In the genomic region with DNA sequence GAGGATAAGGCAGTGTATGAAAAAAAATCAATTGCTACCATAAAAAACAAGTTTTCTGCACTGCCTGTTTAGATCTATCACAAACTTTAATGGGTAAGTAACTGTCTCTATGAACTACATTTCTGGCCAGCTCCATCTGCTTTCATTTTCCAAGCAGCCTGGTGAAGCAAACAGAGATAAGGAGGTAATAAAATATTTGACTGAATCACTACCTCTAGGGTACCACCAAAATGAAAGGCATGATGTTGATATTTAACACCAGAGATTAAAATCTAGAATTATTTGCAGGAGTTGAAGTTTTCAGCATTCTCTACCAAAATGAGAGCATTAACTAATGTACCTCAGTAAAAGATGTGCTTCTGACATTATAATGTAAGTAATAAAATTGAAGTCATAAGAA, we compare ENCODE assay signal across 1 cellular context.
TF ChIP-seq lines count a peak whose summit lies in the region.

No MANE protein-coding gene starts in this region.

TF ChIP-seq in SK-N-SH, 30 proteins besides CTCF, POLR2A, EP300 and RAD21 (continued from another document):
- TF ChIP-seq, protein P1, sequence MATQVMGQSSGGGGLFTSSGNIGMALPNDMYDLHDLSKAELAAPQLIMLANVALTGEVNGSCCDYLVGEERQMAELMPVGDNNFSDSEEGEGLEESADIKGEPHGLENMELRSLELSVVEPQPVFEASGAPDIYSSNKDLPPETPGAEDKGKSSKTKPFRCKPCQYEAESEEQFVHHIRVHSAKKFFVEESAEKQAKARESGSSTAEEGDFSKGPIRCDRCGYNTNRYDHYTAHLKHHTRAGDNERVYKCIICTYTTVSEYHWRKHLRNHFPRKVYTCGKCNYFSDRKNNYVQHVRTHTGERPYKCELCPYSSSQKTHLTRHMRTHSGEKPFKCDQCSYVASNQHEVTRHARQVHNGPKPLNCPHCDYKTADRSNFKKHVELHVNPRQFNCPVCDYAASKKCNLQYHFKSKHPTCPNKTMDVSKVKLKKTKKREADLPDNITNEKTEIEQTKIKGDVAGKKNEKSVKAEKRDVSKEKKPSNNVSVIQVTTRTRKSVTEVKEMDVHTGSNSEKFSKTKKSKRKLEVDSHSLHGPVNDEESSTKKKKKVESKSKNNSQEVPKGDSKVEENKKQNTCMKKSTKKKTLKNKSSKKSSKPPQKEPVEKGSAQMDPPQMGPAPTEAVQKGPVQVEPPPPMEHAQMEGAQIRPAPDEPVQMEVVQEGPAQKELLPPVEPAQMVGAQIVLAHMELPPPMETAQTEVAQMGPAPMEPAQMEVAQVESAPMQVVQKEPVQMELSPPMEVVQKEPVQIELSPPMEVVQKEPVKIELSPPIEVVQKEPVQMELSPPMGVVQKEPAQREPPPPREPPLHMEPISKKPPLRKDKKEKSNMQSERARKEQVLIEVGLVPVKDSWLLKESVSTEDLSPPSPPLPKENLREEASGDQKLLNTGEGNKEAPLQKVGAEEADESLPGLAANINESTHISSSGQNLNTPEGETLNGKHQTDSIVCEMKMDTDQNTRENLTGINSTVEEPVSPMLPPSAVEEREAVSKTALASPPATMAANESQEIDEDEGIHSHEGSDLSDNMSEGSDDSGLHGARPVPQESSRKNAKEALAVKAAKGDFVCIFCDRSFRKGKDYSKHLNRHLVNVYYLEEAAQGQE (IDR thresholded peaks at IDR 0.05; ENCODE audit: low read depth, low read length), result no peak
- TF ChIP-seq FOXM1 (IDR thresholded peaks at IDR 0.05; ENCODE audit: low read depth) (no peak), JUND (IDR thresholded peaks at IDR 0.05) (no peak), FOXJ3 (CRISPR knock-in tag; IDR thresholded peaks at IDR 0.05) (no peak), FOSL2 (IDR thresholded peaks at IDR 0.05; ENCODE audit: borderline replicate concordance, low read depth) (no peak), GATA2 (CRISPR knock-in tag; IDR thresholded peaks at IDR 0.05) (peak; percentile 80; the same call in 1 of the 2 replicates), MXI1 (IDR thresholded peaks at IDR 0.05; ENCODE audit: low read depth, low read length) (no peak), TCF12 (IDR thresholded peaks at IDR 0.05) (peak; percentile 59), EZH2phosphoT487 (IDR thresholded peaks at IDR 0.05; ENCODE audit: borderline replicate concordance, low read depth) (no peak), NFIC (IDR thresholded peaks at IDR 0.05; ENCODE audit: borderline replicate concordance) (no peak), MEF2A (IDR thresholded peaks at IDR 0.05; ENCODE audit: borderline replicate concordance, low read depth) (no peak), POLR2AphosphoS5 (IDR thresholded peaks at IDR 0.05; ENCODE audit: low read depth, low read length) (no peak), RFX5 (IDR thresholded peaks at IDR 0.05; ENCODE audit: low read length) (no peak), RXRA (IDR thresholded peaks at IDR 0.05; ENCODE audit: borderline replicate concordance, low read depth) (no peak), TAF1 (IDR thresholded peaks at IDR 0.05; ENCODE audit: borderline replicate concordance, low read depth, low read length) (no peak), TEAD4 (IDR thresholded peaks at IDR 0.05; ENCODE audit: borderline replicate concordance, insufficient read depth) (no peak), YY1 (IDR thresholded peaks at IDR 0.05; ENCODE audit: low read depth) (no peak), SIN3A (IDR thresholded peaks at IDR 0.05; ENCODE audit: borderline replicate concordance, low read depth, low read length) (no peak)
- TF ChIP-seq, protein P2, sequence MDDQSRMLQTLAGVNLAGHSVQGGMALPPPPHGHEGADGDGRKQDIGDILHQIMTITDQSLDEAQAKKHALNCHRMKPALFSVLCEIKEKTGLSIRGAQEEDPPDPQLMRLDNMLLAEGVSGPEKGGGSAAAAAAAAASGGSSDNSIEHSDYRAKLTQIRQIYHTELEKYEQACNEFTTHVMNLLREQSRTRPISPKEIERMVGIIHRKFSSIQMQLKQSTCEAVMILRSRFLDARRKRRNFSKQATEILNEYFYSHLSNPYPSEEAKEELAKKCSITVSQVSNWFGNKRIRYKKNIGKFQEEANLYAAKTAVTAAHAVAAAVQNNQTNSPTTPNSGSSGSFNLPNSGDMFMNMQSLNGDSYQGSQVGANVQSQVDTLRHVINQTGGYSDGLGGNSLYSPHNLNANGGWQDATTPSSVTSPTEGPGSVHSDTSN (IDR thresholded peaks at IDR 0.05), result peak; percentile 27; the same call in 1 of the 2 replicates
- TF ChIP-seq, protein P3, sequence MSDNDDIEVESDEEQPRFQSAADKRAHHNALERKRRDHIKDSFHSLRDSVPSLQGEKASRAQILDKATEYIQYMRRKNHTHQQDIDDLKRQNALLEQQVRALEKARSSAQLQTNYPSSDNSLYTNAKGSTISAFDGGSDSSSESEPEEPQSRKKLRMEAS (IDR thresholded peaks at IDR 0.05; ENCODE audit: low read depth), result no peak
- TF ChIP-seq, protein P4, sequence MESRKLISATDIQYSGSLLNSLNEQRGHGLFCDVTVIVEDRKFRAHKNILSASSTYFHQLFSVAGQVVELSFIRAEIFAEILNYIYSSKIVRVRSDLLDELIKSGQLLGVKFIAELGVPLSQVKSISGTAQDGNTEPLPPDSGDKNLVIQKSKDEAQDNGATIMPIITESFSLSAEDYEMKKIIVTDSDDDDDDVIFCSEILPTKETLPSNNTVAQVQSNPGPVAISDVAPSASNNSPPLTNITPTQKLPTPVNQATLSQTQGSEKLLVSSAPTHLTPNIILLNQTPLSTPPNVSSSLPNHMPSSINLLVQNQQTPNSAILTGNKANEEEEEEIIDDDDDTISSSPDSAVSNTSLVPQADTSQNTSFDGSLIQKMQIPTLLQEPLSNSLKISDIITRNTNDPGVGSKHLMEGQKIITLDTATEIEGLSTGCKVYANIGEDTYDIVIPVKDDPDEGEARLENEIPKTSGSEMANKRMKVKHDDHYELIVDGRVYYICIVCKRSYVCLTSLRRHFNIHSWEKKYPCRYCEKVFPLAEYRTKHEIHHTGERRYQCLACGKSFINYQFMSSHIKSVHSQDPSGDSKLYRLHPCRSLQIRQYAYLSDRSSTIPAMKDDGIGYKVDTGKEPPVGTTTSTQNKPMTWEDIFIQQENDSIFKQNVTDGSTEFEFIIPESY (IDR thresholded peaks at IDR 0.05; ENCODE audit: borderline replicate concordance, low read depth), result no peak
